8 cellular contexts compared by ENCODE assay signal in genomic region chr9:7536310-7536939, GRCh38.
DNase-seq lines count a peak whose midpoint lies in the region; ATAC-seq and TF ChIP-seq lines count a peak whose summit lies in the region.

No MANE protein-coding gene starts in this region.

- ATAC-seq in GM21528 (IDR thresholded peaks at IDR 0.05; ENCODE audit: low FRiP score, unreplicated experiment) (peak; percentile 78), lower lobe of right lung (peak; percentile 78 to 79)

- H3K9me3 Mint-ChIP-seq in type B pancreatic cell: no peaks in the 10 kb centered on the region

- H3K27ac Mint-ChIP-seq in type B pancreatic cell: no peak overlapping the region

- H3K4me1 ChIP-seq in lower lobe of right lung: no peaks in the 10 kb centered on the region

- H3K4me3 Mint-ChIP-seq in type B pancreatic cell: no peak overlapping the region

- intact Hi-C loops in lower lobe of right lung (cut with DNase I): loop anchor here (10.0 kb wide), 1 partner anchor 482 kb away; no protein-coding TSS in a partner anchor

- H3K36me3 ChIP-seq in lower lobe of right lung: no peaks in the 10 kb centered on the region

- H3K27me3 Mint-ChIP-seq in type B pancreatic cell: peaks cover 9% of the 10 kb centered on the region

- TF ChIP-seq CTCF in lower lobe of right lung (IDR thresholded peaks at IDR 0.05): peak; percentile 69
- peak; percentile 77 for TF ChIP-seq CTCF in type B pancreatic cell (conservative IDR thresholded peaks at IDR 0.05)

- H3K27me3 ChIP-seq in lower lobe of right lung (ENCODE audit: low read depth): no peaks in the 10 kb centered on the region

- no peaks in the 10 kb centered on the region for H3K36me3 Mint-ChIP-seq in type B pancreatic cell

- DNase-seq in NOMO-1 (lab: John Stamatoyannopoulos, UW; ENCODE audit: unreplicated experiment in 2 of 2): peak; percentile 0 to 3
- DNase-seq in NOMO-1 treated with dmso at 0.1 percent for 144 hours (lab: John Stamatoyannopoulos, UW; ENCODE audit: unreplicated experiment): no peak
- DNase-seq in HT1080 (ENCODE audit: low read depth): peak; percentile 44
- peak; percentile 56 for DNase-seq in RKO (ENCODE audit: low spot score)
- peak; percentile 74 for DNase-seq in dermis blood vessel endothelial cell
- DNase-seq in lower lobe of right lung: peak; percentile 46
- no peak for DNase-seq in type B pancreatic cell (ENCODE audit: extremely low spot score, unreplicated experiment)

- H3K27ac ChIP-seq in lower lobe of right lung: no peak overlapping the region

- H3K4me1 Mint-ChIP-seq in type B pancreatic cell (ENCODE audit: unreplicated experiment): no peaks in the 10 kb centered on the region

- no peak overlapping the region for H3K4me3 ChIP-seq in lower lobe of right lung

- no peaks in the 10 kb centered on the region for H3K9me3 ChIP-seq in lower lobe of right lung

Comparison
In these comparisons a context has a peak if more than half of its experiments do, and no peak if none do; other contexts are left out.
1. DNase-seq: peak in NOMO-1 (2 of 2), HT1080 (single experiment), RKO (single experiment), dermis blood vessel endothelial cell (single experiment) and lower lobe of right lung (single experiment); none in NOMO-1 treated with dmso at 0.1 percent for 144 hours (single experiment) and type B pancreatic cell (single experiment).